ENCODE assay signal across 12 cellular contexts in genomic region chr13:114149774-114150740, GRCh38. TPM values are rescaled to one million over a fixed set of nuclear protein-coding genes. Genes with fewer than 3 reads are reported as not detected.
DNase-seq lines count a peak whose midpoint lies in the region; ATAC-seq, FAIRE-seq and TF ChIP-seq lines count a peak whose summit lies in the region.
"Had no signal": no experiment of that assay in that cellular context is flagged by ENCODE, and none has a peak within 500 bp of the region (broad histone marks: within the 10 kb centered on the region; RNA-seq: fewer than 3 reads in every experiment).

No MANE protein-coding gene starts in this region.

- peaks cover 23 to 91% (median 66%) of the 10 kb centered on the region in 4 donors for H3K4me1 Mint-ChIP-seq in CD4-positive, CD25-positive, alpha-beta regulatory T cell

- H4K20me1 ChIP-seq in DND-41 (ENCODE audit: insufficient read depth, low read length), result no peaks in the 10 kb centered on the region
- H4K20me1 ChIP-seq in H1 (replicated peaks in 1 of 2; ENCODE audit: control insufficient read depth in 1 of 2, insufficient read depth in 2 of 2, low read length in 2 of 2), result no peaks in the 10 kb centered on the region

- no peaks in the 10 kb centered on the region for H3K9me3 ChIP-seq in CD4-positive, CD25-positive, alpha-beta regulatory T cell (ENCODE audit: control insufficient read depth in 2 of 2, low read length in 2 of 2)
- H3K9me3 ChIP-seq in DND-41 (ENCODE audit: insufficient read depth, low read length, severe bottlenecking), result no peaks in the 10 kb centered on the region
- H3K9me3 ChIP-seq in H1 (ENCODE audit: insufficient read depth in 2 of 2, low read depth in 1 of 2, low read length in 1 of 2), result no peaks in the 10 kb centered on the region
- H3K9me3 ChIP-seq in MG63, result no peaks in the 10 kb centered on the region
- H3K9me3 ChIP-seq: HAP-1, uterus had no signal

- H3K56ac ChIP-seq in H1 (replicated peaks; ENCODE audit: insufficient read length, low read depth, low read length), result no peak overlapping the region

- H2BK12ac ChIP-seq in H1 (ENCODE audit: low read depth, low read length), result no peak overlapping the region

- H2BK15ac ChIP-seq in H1 (ENCODE audit: low read length), result no peak overlapping the region

- H3K4me2 ChIP-seq in DND-41 (ENCODE audit: insufficient read depth, low read length) (no peak overlapping the region), H1 (ENCODE audit: insufficient read depth in 1 of 2, low read depth in 2 of 2, low read length in 2 of 2) (no peak overlapping the region)
- H3K4me2 ChIP-seq: KMS-11 had no signal

- no peak overlapping the region for H4K91ac ChIP-seq in H1 (replicated peaks; ENCODE audit: insufficient read length, low read length)

- peak; percentile 13 for FAIRE-seq in H1 (lab: Jason Lieb, UNC)

- H2BK120ac ChIP-seq in H1 (replicated peaks; ENCODE audit: low read depth, low read length), result no peak overlapping the region

- 87% methylated on average over 12 of the region's 12 CpGs; no CpG with 5 or more reads in 1 of the 2 experiments for WGBS in H1 (ENCODE audit: extremely low coverage in 1 of 2, insufficient coverage in 1 of 2, insufficient read length in 1 of 2, insufficient replicate concordance in 2 of 2, low coverage in 1 of 2, low lambda C conversion rate in 2 of 2, missing lambda C conversion rate in 1 of 2), 2 experiments

- H4K8ac ChIP-seq in H1 (ENCODE audit: extremely low read depth, insufficient read depth, low read length), result no peak overlapping the region; the same call in 1 of the 2 replicates

- H3K79me1 ChIP-seq in H1 (ENCODE audit: low read depth, low read length), result no peaks in the 10 kb centered on the region

- no peak overlapping the region for H2AK5ac ChIP-seq in H1 (ENCODE audit: low read depth, low read length)

- no peak for TF ChIP-seq CTCF in DND-41 (IDR thresholded peaks at IDR 0.05; ENCODE audit: borderline replicate concordance, extremely low read depth, low read length, poor library complexity, severe bottlenecking)
- no peak for TF ChIP-seq CTCF in H1 (IDR thresholded peaks at IDR 0.05; ENCODE audit: control extremely low read depth in 1 of 3, insufficient read depth in 1 of 3, low read depth in 1 of 3, low read length in 3 of 3)

- POLR2A ChIA-PET in H1 (lab: Charles Lee; ENCODE audit: partially characterized antibody), result no interaction called here

- ATAC-seq in CD4-positive, CD25-positive, alpha-beta regulatory T cell (ENCODE audit: low read depth in 2 of 2), result no peak
- ATAC-seq in DND-41 (ENCODE audit: insufficient read depth, low read depth) (no peak), GM18498 (IDR thresholded peaks at IDR 0.05; ENCODE audit: unreplicated experiment) (no peak)

- peaks cover 6% of the 10 kb centered on the region; the same call in 1 of the 2 replicates for H3K23me2 ChIP-seq in H1 (ENCODE audit: low read depth, low read length)

- TF ChIP-seq RAD21 in H1 (IDR thresholded peaks at IDR 0.05 in 1 of 2, conservative IDR thresholded peaks at IDR 0.05 in 1 of 2; ENCODE audit: low read depth in 2 of 2, low read length in 2 of 2), result no peak

- no peaks in the 10 kb centered on the region for H3K36me3 ChIP-seq in CD4-positive, CD25-positive, alpha-beta regulatory T cell (ENCODE audit: control insufficient read depth, insufficient read depth, low read length)
- H3K36me3 ChIP-seq in DND-41 (ENCODE audit: insufficient read depth, low read length) (no peaks in the 10 kb centered on the region), H1 (ENCODE audit: control insufficient read depth in 2 of 4, insufficient read depth in 4 of 4, low read length in 3 of 4) (no peaks in the 10 kb centered on the region), MG63 (no peaks in the 10 kb centered on the region)
- H3K36me3 ChIP-seq: HAP-1, uterus had no signal

- no peak overlapping the region for H3K23ac ChIP-seq in H1 (ENCODE audit: insufficient read length)

- peaks cover 4% of the 10 kb centered on the region for H3K27me3 Mint-ChIP-seq in CD4-positive, CD25-positive, alpha-beta regulatory T cell

- no peak overlapping the region for H2BK5ac ChIP-seq in H1 (ENCODE audit: low read depth, low read length)

- H4K5ac ChIP-seq in H1 (ENCODE audit: insufficient read length, low read depth, low read length), result no peak overlapping the region

- H3K4me3 ChIP-seq in CD4-positive, CD25-positive, alpha-beta regulatory T cell (ENCODE audit: low read depth, low read length), result peak overlapping the region; percentile 61
- H3K4me3 ChIP-seq in DND-41 (ENCODE audit: low read depth in 1 of 2, low read length in 2 of 2), result no peak overlapping the region
- H3K4me3 ChIP-seq in H1 (ENCODE audit: extremely low read depth in 1 of 4, insufficient read depth in 2 of 4, low read depth in 3 of 4, low read length in 4 of 4), result no peak overlapping the region
- H3K4me3 ChIP-seq in MG63, result no peak overlapping the region
- H3K4me3 ChIP-seq: HAP-1, uterus had no signal

- H3K4me1 ChIP-seq in CD4-positive, CD25-positive, alpha-beta regulatory T cell (ENCODE audit: control insufficient read depth, insufficient read depth, low read length, poor library complexity, severe bottlenecking), result peaks cover 82% of the 10 kb centered on the region
- H3K4me1 ChIP-seq in DND-41 (ENCODE audit: insufficient read depth, low read length), result peaks cover 61% of the 10 kb centered on the region
- no peaks in the 10 kb centered on the region; a peak in 1 of 7 replicates for H3K4me1 ChIP-seq in H1 (replicated peaks in 1 of 4; ENCODE audit: control insufficient read depth in 3 of 4, insufficient read depth in 4 of 4, low read length in 3 of 4)
- H3K4me1 ChIP-seq: HAP-1, uterus had no signal

- peak overlapping the region; percentile 99 to 100 (median 99) for H3K27ac Mint-ChIP-seq in CD4-positive, CD25-positive, alpha-beta regulatory T cell

- no peak overlapping the region for H2AFZ ChIP-seq in DND-41 (ENCODE audit: low read depth, low read length)
- H2AFZ ChIP-seq in H1 (ENCODE audit: low read length), result no peak overlapping the region

- no peak for TF ChIP-seq POLR2A in H1 (IDR thresholded peaks at IDR 0.05; ENCODE audit: control extremely low read depth in 1 of 2, low read depth in 2 of 2, low read length in 2 of 2)

- H3K4me3 Mint-ChIP-seq in CD4-positive, CD25-positive, alpha-beta regulatory T cell, result peak overlapping the region; percentile 77 to 85 (median 82)

- H3K4ac ChIP-seq in H1 (replicated peaks; ENCODE audit: insufficient read length, low read depth, low read length), result no peak overlapping the region

- no peak overlapping the region for H2BK20ac ChIP-seq in H1 (ENCODE audit: low read length)

- TF ChIP-seq EP300 in H1 (IDR thresholded peaks at IDR 0.05; ENCODE audit: borderline replicate concordance in 1 of 2, low read depth in 2 of 2, low read length in 2 of 2), result no peak

- peaks cover 0 to 6% (median 0%) of the 10 kb centered on the region in 7 donors for H3K9me3 Mint-ChIP-seq in CD4-positive, CD25-positive, alpha-beta regulatory T cell

- H3K27me3 ChIP-seq in CD4-positive, CD25-positive, alpha-beta regulatory T cell (ENCODE audit: control insufficient read depth, insufficient read depth, low read length), result no peaks in the 10 kb centered on the region
- H3K27me3 ChIP-seq in DND-41 (ENCODE audit: insufficient read depth, low read length, poor library complexity) (no peaks in the 10 kb centered on the region), H1 (replicated peaks in 1 of 4; ENCODE audit: control insufficient read depth in 3 of 4, extremely low read depth in 1 of 4, insufficient read depth in 3 of 4, low read length in 3 of 4) (no peaks in the 10 kb centered on the region; a peak in 1 of 7 replicates), MG63 (no peaks in the 10 kb centered on the region)
- H3K27me3 ChIP-seq: uterus had no signal

- H3K27ac ChIP-seq in CD4-positive, CD25-positive, alpha-beta regulatory T cell (ENCODE audit: insufficient read depth, low read length, poor library complexity, severe bottlenecking), result peak overlapping the region; percentile 96
- H3K27ac ChIP-seq in DND-41 (ENCODE audit: low read length) (peak overlapping the region; percentile 31), H1 (ENCODE audit: low read depth, low read length) (no peak overlapping the region)
- H3K27ac ChIP-seq: KMS-11, uterus had no signal

- H3K9ac ChIP-seq in DND-41 (ENCODE audit: low read depth, low read length) (no peak overlapping the region), H1 (replicated peaks in 1 of 4; ENCODE audit: extremely low read depth in 1 of 4, low read depth in 3 of 4, low read length in 3 of 4) (no peak overlapping the region)
- H3K9ac ChIP-seq: KMS-11 had no signal

- CTCF ChIA-PET in H1 (lab: Charles Lee; ENCODE audit: partially characterized antibody), result no interaction called here

- peaks cover 12% of the 10 kb centered on the region for H3K36me3 Mint-ChIP-seq in CD4-positive, CD25-positive, alpha-beta regulatory T cell

- no peak overlapping the region for H3K18ac ChIP-seq in H1 (ENCODE audit: extremely low read depth, low read length)

- no peak for DNase-seq in CD4-positive, CD25-positive, alpha-beta regulatory T cell
- DNase-seq in DND-41 (no peak), NCI-H510A treated with DMSO at 0.1 percent for 48 hours (lab: John Stamatoyannopoulos, UW) (peak; percentile 83), H1 (ENCODE audit: low read depth in 1 of 2, low spot score in 2 of 2) (no peak), HUDEP-2 (lab: John Stamatoyannopoulos, UW; ENCODE audit: unreplicated experiment in 76 of 76) (no peak), GOT3 (lab: John Stamatoyannopoulos, UW) (no peak), MG63 (no peak)
- DNase-seq: uterus had no signal

- H3K79me2 ChIP-seq in DND-41 (ENCODE audit: insufficient read depth, low read length), result no peaks in the 10 kb centered on the region
- H3K79me2 ChIP-seq in H1 (ENCODE audit: control insufficient read depth in 1 of 2, insufficient read depth in 2 of 2, low read length in 2 of 2), result no peaks in the 10 kb centered on the region

- H3K14ac ChIP-seq in H1 (ENCODE audit: insufficient read length), result no peak overlapping the region

RNA-seq across cellular contexts. Expression of gene RASA3, which starts 17.6 kb away (rescaled TPM):
- total RNA-seq in CD4-positive, CD25-positive, alpha-beta regulatory T cell, result 265 TPM
- 100 to 1,000 TPM in 1 of 4 donors, 10 to 100 TPM in 3; 93.8 to 116 (median 99.6) TPM for polyA plus RNA-seq in CD4-positive, CD25-positive, alpha-beta regulatory T cell
- 21.9 TPM in 2 replicates for total RNA-seq in H1 (2021; fragmentation: NEBNext Ultra II Directional; extraction: Animal tissue kit (Norgen Biotek cat#: 25700))
- 7.5 and 11.0 TPM in 2 replicates for polyA plus RNA-seq in H1 (2011; rRNA removed)
- 12.9 TPM for polyA plus RNA-seq in H1 (2011; cell fraction: cytosol; rRNA removed)
- 15.0 TPM for polyA plus RNA-seq in H1 (2011; cell fraction: nucleus; rRNA removed)
- 11.8 to 14.5 TPM (median 13.4 TPM) in 4 replicates for polyA plus RNA-seq in H1 (2012, experiment 1 of 2)
- polyA plus RNA-seq in H1 (2012, experiment 2 of 2), result 7.7 TPM
- 11.2 TPM for polyA plus RNA-seq in H1 (2013, experiment 1 of 2)
- polyA plus RNA-seq in H1 (2013, experiment 2 of 2), result 11.4 TPM
- polyA minus RNA-seq in H1 (2011; rRNA and poly(A)+ RNA removed), result 10.6 and 10.8 TPM in 2 replicates
- 11.4 TPM for polyA minus RNA-seq in H1 (2011; cell fraction: cytosol; rRNA and poly(A)+ RNA removed)
- polyA minus RNA-seq in H1 (2011; cell fraction: nucleus; rRNA and poly(A)+ RNA removed), result 6.9 TPM
- 18.8 and 21.7 TPM in 2 replicates for total RNA-seq in MG63 (2014; rRNA removed; shearing (Covaris generic); ENCODE audit: low replicate concordance)

RNA-seq across cellular contexts. Expression of gene CFAP97D2, which starts 29.0 kb away (rescaled TPM):
- total RNA-seq in CD4-positive, CD25-positive, alpha-beta regulatory T cell, result not detected
- polyA plus RNA-seq in CD4-positive, CD25-positive, alpha-beta regulatory T cell, result under 1 TPM in 2 of 4 donors, not detected in 2; 0.22 to 0.86 TPM
- not detected in 2 replicates for total RNA-seq in H1 (2021; fragmentation: NEBNext Ultra II Directional; extraction: Animal tissue kit (Norgen Biotek cat#: 25700))
- not detected in 2 replicates for polyA plus RNA-seq in H1 (2011; rRNA removed)
- not detected for polyA plus RNA-seq in H1 (2011; cell fraction: cytosol; rRNA removed)
- not detected for polyA plus RNA-seq in H1 (2011; cell fraction: nucleus; rRNA removed)
- polyA plus RNA-seq in H1 (2012, experiment 1 of 2), result not detected in 4 replicates
- polyA plus RNA-seq in H1 (2012, experiment 2 of 2), result not detected
- polyA plus RNA-seq in H1 (2013, experiment 1 of 2), result not detected
- polyA plus RNA-seq in H1 (2013, experiment 2 of 2), result not detected
- polyA minus RNA-seq in H1 (2011; rRNA and poly(A)+ RNA removed), result not detected in 2 replicates
- polyA minus RNA-seq in H1 (2011; cell fraction: cytosol; rRNA and poly(A)+ RNA removed), result not detected
- polyA minus RNA-seq in H1 (2011; cell fraction: nucleus; rRNA and poly(A)+ RNA removed), result not detected
- not detected in 2 replicates for total RNA-seq in MG63 (2014; rRNA removed; shearing (Covaris generic); ENCODE audit: low replicate concordance)
- total RNA-seq: fibroblast of lung, uterus had no signal
- polyA plus RNA-seq: fibroblast of lung had no signal

Comparison
In these comparisons a context has a peak if more than half of its experiments do, and no peak if none do; other contexts are left out.
1. RNA of gene RASA3, which starts 17.6 kb away (total RNA-seq): 265 TPM in CD4-positive, CD25-positive, alpha-beta regulatory T cell (single experiment); 21.9 TPM in H1 and 18.8 to 21.7 TPM in MG63; every median in the first group is over 10 times any median in the second.